ENCODE assay signal across 8 cellular contexts in genomic region chr17:42072323-42073187, GRCh38. TPM values are rescaled to one million over a fixed set of nuclear protein-coding genes. Genes with fewer than 3 reads are reported as not detected.
DNase-seq lines count a peak whose midpoint lies in the region; ATAC-seq and TF ChIP-seq lines count a peak whose summit lies in the region.

No MANE protein-coding gene starts in this region.

- WGBS in body of pancreas, 2 donors: 12 to 27% methylated on average over 10 to 60 of the region's 67 CpGs
- 7 to 11% methylated on average over 45 to 67 of the region's 67 CpGs for WGBS in lung, 2 donors

- H3K9me3 ChIP-seq in body of pancreas: no peaks in the 10 kb centered on the region
- H3K9me3 ChIP-seq in lung (ENCODE audit: control insufficient read depth in 2 of 2, insufficient read depth in 1 of 2, low read length in 1 of 2): no peaks in the 10 kb centered on the region

- H3K4me1 ChIP-seq in ACC112 (ENCODE audit: control insufficient read depth, insufficient read depth, low read length, unreplicated experiment) (peaks cover 5% of the 10 kb centered on the region), body of pancreas (peaks cover 10% of the 10 kb centered on the region), lung (ENCODE audit: control insufficient read depth in 2 of 2, insufficient read depth in 2 of 2, low read length in 2 of 2) (peaks cover 3 to 4% of the 10 kb centered on the region in 2 donors)

- no peaks in the 10 kb centered on the region for H3K79me2 ChIP-seq in ACC112 (ENCODE audit: control insufficient read depth, insufficient read depth, low read length, unreplicated experiment)

- TF ChIP-seq POLR2A in body of pancreas (IDR thresholded peaks at IDR 0.05): no peak

- peak overlapping the region; percentile 64; the same call in 1 of the 2 replicates for H3K4me3 ChIP-seq in ACC112 (ENCODE audit: low read depth, low read length)
- H3K4me3 ChIP-seq in HL-60 (replicated peaks; ENCODE audit: insufficient read depth, low read length): peak overlapping the region; percentile 24
- H3K4me3 ChIP-seq in body of pancreas: no peak overlapping the region
- peak overlapping the region; percentile 4 for H3K4me3 ChIP-seq in lung

- ATAC-seq in body of pancreas (peak; percentile 53), lung (ENCODE audit: insufficient read depth, low FRiP score) (no peak)

- H3K27me3 ChIP-seq in ACC112 (ENCODE audit: insufficient read depth, low read length) (peaks cover 24% of the 10 kb centered on the region), HL-60 (ENCODE audit: insufficient read depth, poor library complexity, severe bottlenecking) (peaks cover 12% of the 10 kb centered on the region), body of pancreas (peaks cover 0 to 13% of the 10 kb centered on the region in 2 donors), lung (ENCODE audit: control insufficient read depth, insufficient read depth) (no peaks in the 10 kb centered on the region)

- no peaks in the 10 kb centered on the region for H3K36me3 ChIP-seq in ACC112 (ENCODE audit: insufficient read depth, low read length)
- H3K36me3 ChIP-seq in body of pancreas (replicated peaks in 1 of 2; ENCODE audit: insufficient read depth in 1 of 2, low read depth in 2 of 2): no peaks in the 10 kb centered on the region
- no peaks in the 10 kb centered on the region for H3K36me3 ChIP-seq in lung (ENCODE audit: control insufficient read depth in 2 of 2, insufficient read depth in 2 of 2, low read length in 2 of 2)

- DNase-seq in HL-60 (ENCODE audit: low read depth in 1 of 2, low spot score in 1 of 2) (peak in 1 of 2 experiments; percentile 6), body of pancreas (peak; percentile 25 to 62 (median 38)), lung (ENCODE audit: low spot score) (no peak), NCI-H2029 (lab: John Stamatoyannopoulos, UW) (no peak), globus pallidus (ENCODE audit: low spot score) (no peak), NCI-H187 treated with DMSO at 0.1 percent for 48 hours (lab: John Stamatoyannopoulos, UW) (no peak), A172 (ENCODE audit: low spot score) (no peak)

- TF ChIP-seq CTCF in HL-60 (IDR thresholded peaks at IDR 0.05; ENCODE audit: insufficient read depth, low read length) (no peak), body of pancreas (IDR thresholded peaks at IDR 0.05) (peak in 2 of 7 experiments; percentile 32 to 44), lung (IDR thresholded peaks at IDR 0.05; ENCODE audit: control extremely low read depth, extremely low read depth) (no peak)

- H2AFZ ChIP-seq in ACC112 (ENCODE audit: low read length, unreplicated experiment): peak overlapping the region; percentile 14

- intact Hi-C loops in body of pancreas (cut with DNase I): loop anchor here (5.0 kb wide), 1 partner anchor 40 kb away; the partner anchor contains the start of gene DHX58

- H3K27ac ChIP-seq in ACC112 (ENCODE audit: low read depth, low read length): no peak overlapping the region
- H3K27ac ChIP-seq in HL-60 (replicated peaks): no peak overlapping the region
- H3K27ac ChIP-seq in body of pancreas: no peak overlapping the region
- H3K27ac ChIP-seq in lung (ENCODE audit: low read depth in 1 of 2, low read length in 1 of 2): no peak overlapping the region

RNA-seq across cellular contexts. Expression of gene C17orf113, which starts 22.2 kb away (rescaled TPM):
- total RNA-seq in body of pancreas (1 to 10 TPM; 1.6 to 4.4 TPM), lung (1 to 10 TPM; 1.7 to 3.6 TPM)
- polyA plus RNA-seq in lung: under 1 TPM; 0.38 to 0.71 TPM
- total RNA-seq in A172 (2014; rRNA removed; shearing (Covaris generic)): not detected in 2 replicates

RNA-seq across cellular contexts. Expression of gene ZNF385C, which starts 25.7 kb away (rescaled TPM):
- total RNA-seq in body of pancreas: 1 to 10 TPM in 1 of 2 donors, not detected in 1; 1.3 TPM
- total RNA-seq in lung: under 1 TPM; 0.34 to 0.40 TPM
- polyA plus RNA-seq in lung: under 1 TPM; 0.14 to 0.57 TPM
- not detected in 2 replicates for total RNA-seq in A172 (2014; rRNA removed; shearing (Covaris generic))

RNA-seq across cellular contexts. Expression of gene DHX58, which starts 40.0 kb away (rescaled TPM):
- total RNA-seq in body of pancreas: 10 to 100 TPM in 1 of 2 donors, 1 to 10 TPM in 1; 5.7 to 19.1 TPM
- 10 to 100 TPM; 14.7 to 28.6 TPM for total RNA-seq in lung
- polyA plus RNA-seq in lung: 10 to 100 TPM; 22.9 to 35.1 TPM
- 7.8 and 10.0 TPM in 2 replicates for total RNA-seq in A172 (2014; rRNA removed; shearing (Covaris generic))

RNA-seq across cellular contexts. Expression of gene KAT2A, which starts 48.6 kb away (rescaled TPM):
- 10 to 100 TPM; 50.6 to 58.7 TPM for total RNA-seq in body of pancreas
- 10 to 100 TPM; 18.8 to 37.1 TPM for total RNA-seq in lung
- 10 to 100 TPM; 28.3 to 56.8 TPM for polyA plus RNA-seq in lung
- 19.9 and 22.3 TPM in 2 replicates for total RNA-seq in A172 (2014; rRNA removed; shearing (Covaris generic))

RNA-seq across cellular contexts. Expression of gene HSPB9, which starts 50.0 kb away (rescaled TPM):
- 1 to 10 TPM in 1 of 2 donors, not detected in 1; 1.8 TPM for total RNA-seq in body of pancreas
- under 1 TPM in 1 of 2 donors, not detected in 1; 0.20 TPM for total RNA-seq in lung
- under 1 TPM; 0.03 to 0.18 TPM for polyA plus RNA-seq in lung
- not detected in 2 replicates for total RNA-seq in A172 (2014; rRNA removed; shearing (Covaris generic))

Comparison
In these comparisons a context has a peak if more than half of its experiments do, and no peak if none do; other contexts are left out.
1. H3K4me3 ChIP-seq: peak in ACC112 (single experiment), HL-60 (single experiment) and lung (single experiment); none in body of pancreas (0 of 2).
2. DNase-seq: peak in body of pancreas (4 of 4); none in lung (single experiment), NCI-H2029 (single experiment), globus pallidus (single experiment), NCI-H187 treated with DMSO at 0.1 percent for 48 hours (single experiment) and A172 (single experiment).